ENCODE assay signal across 1 cellular context in genomic region chr1:157312270-157312812, GRCh38.
TF ChIP-seq lines count a peak whose summit lies in the region.

No MANE protein-coding gene starts in this region.

TF ChIP-seq in K562, 482 proteins besides CTCF, POLR2A, EP300 and RAD21 (continued from another document and continues in another):
- TF ChIP-seq CREB1 (IDR thresholded peaks at IDR 0.05) (no peak), CREB1 (CRISPR knock-in tag; IDR thresholded peaks at IDR 0.05) (no peak), ZNF318 (IDR thresholded peaks at IDR 0.05; ENCODE audit: borderline replicate concordance in 1 of 2, low read depth in 1 of 2) (no peak), PKNOX1 (IDR thresholded peaks at IDR 0.05) (peak; percentile 23; the same call in 1 of the 2 replicates), ZNF785 (CRISPR knock-in tag; IDR thresholded peaks at IDR 0.05) (no peak), IRF1 (CRISPR knock-in tag; IDR thresholded peaks at IDR 0.05; ENCODE audit: borderline replicate concordance) (no peak), POLR2AphosphoS5 (IDR thresholded peaks at IDR 0.05; ENCODE audit: control insufficient read depth, insufficient read depth, low read depth, low read length) (no peak), ZNF253 (CRISPR knock-in tag; conservative IDR thresholded peaks at IDR 0.05) (no peak), MGA (IDR thresholded peaks at IDR 0.05) (peak; percentile 91), ZNF232 (CRISPR knock-in tag; IDR thresholded peaks at IDR 0.05) (no peak), BMI1 (IDR thresholded peaks at IDR 0.05; ENCODE audit: low read length) (no peak), ZMIZ1 (IDR thresholded peaks at IDR 0.05; ENCODE audit: low read depth in 2 of 2, low read length in 2 of 2) (no peak), ZNF347 (CRISPR knock-in tag; IDR thresholded peaks at IDR 0.05; ENCODE audit: low read depth) (no peak), KLF10 (CRISPR knock-in tag; IDR thresholded peaks at IDR 0.05) (no peak), ERF (CRISPR knock-in tag; IDR thresholded peaks at IDR 0.05) (no peak), ZBTB5 (IDR thresholded peaks at IDR 0.05) (no peak), ZNF280A (IDR thresholded peaks at IDR 0.05; ENCODE audit: low read depth, partially characterized antibody) (no peak), SMARCB1 (IDR thresholded peaks at IDR 0.05; ENCODE audit: insufficient read length, low read depth) (no peak), CEBPB (tag; IDR thresholded peaks at IDR 0.05) (no peak), ZNF75A (CRISPR knock-in tag; IDR thresholded peaks at IDR 0.05) (no peak), FOXM1 (IDR thresholded peaks at IDR 0.05; ENCODE audit: low read depth) (no peak), FOXM1 (CRISPR knock-in tag; IDR thresholded peaks at IDR 0.05; ENCODE audit: low read depth) (no peak)
